Comparison of ENCODE assay signal across 8 cellular contexts in the genomic region with DNA sequence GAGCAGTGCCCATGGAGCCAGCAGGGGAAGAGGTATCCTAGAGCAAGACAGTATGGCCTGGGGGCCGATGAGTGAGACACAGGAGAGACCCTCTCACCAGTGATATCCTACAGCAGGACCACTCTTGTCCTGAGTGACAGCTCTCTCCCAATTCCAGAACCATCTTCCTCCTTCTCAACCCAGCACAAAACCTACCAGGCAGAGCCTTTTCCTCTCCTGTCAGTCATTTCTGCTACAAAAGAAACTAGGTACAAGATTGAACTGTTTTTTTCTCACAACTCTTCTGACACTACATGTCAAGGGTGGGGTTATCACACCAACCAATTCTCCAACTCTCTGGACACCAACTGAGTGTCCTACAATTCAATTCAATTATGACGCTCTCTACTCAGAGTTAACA.
"Had no signal": no experiment of that assay in that cellular context is flagged by ENCODE, and none has a peak within 500 bp of the region (broad histone marks: within the 10 kb centered on the region; RNA-seq: fewer than 3 reads in every experiment).

No MANE protein-coding gene starts in this region.

- H3K27ac Mint-ChIP-seq: HFFc6, IgD-negative memory B cell had no signal

- H3K4me3 Mint-ChIP-seq: HFFc6, IgD-negative memory B cell had no signal

- H3K4me2 ChIP-seq: KMS-11 had no signal

- H3K27ac ChIP-seq: GM23248, KMS-11 had no signal

- H3K9ac ChIP-seq: GM23248, KMS-11 had no signal

- H3K36me3 ChIP-seq: HAP-1 had no signal

- H3K4me3 ChIP-seq: GM23248, HAP-1 had no signal

- H3K27me3 Mint-ChIP-seq: IgD-negative memory B cell had no signal

- DNase-seq: GM23248, H7, HFFc6, KBM-7 had no signal

- H3K4me1 ChIP-seq: HAP-1 had no signal

- FAIRE-seq: HTR-8/SVneo had no signal

- H3K9me3 ChIP-seq: HAP-1 had no signal

- H2AFZ ChIP-seq: GM23248 had no signal
